In the genomic region with DNA sequence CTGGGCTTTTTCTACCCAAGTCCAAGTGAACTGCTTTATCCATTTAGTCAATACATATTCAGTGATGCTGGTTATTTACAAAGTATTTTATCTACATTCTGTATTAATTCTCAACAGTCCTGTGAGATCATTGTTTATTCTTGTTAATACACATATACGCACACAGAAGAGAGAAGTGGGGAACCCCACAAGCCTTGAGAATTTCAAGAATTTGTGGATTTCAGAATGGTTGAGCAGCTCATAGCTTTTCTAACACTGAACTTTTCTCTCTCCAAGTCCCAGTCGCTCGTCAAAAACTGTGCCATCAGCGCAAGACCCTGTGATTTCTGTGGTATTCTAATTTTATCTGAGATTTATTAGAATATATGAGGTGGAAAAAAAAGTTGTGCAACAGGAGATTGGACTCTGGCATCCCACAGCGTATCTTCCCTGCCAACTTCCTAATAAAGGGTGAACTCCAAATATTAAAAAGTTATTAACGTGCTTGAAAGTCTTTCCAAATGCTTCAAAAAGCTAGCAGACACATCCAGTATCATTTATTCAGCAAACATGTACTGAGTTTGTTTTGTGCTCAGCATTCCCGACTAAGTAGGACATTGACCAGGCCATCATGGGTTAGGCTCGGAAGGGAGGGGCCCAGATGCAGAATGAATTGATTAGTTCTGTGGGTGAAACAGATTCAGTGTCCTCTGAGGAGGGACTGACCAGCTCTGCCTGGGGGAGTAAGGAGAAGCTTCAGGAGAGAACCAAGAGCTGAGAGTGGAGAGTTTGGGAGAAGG, we compare ENCODE assay signal across 2 cellular contexts.
TF ChIP-seq lines count a peak whose summit lies in the region.

No MANE protein-coding gene starts in this region.

TF ChIP-seq in IMR-90, 13 proteins besides CTCF, POLR2A, EP300 and RAD21:
- no peak for TF ChIP-seq BHLHE40 (IDR thresholded peaks at IDR 0.05; ENCODE audit: low read depth, low read length)
- no peak for TF ChIP-seq SMC3 (IDR thresholded peaks at IDR 0.05; ENCODE audit: low read depth, low read length)
- TF ChIP-seq FOS (IDR thresholded peaks at IDR 0.05; ENCODE audit: low read depth, low read length): peak; percentile 32; the same call in 1 of the 2 replicates
- TF ChIP-seq CHD1 (IDR thresholded peaks at IDR 0.05; ENCODE audit: low read depth, low read length): no peak
- no peak for TF ChIP-seq RFX5 (IDR thresholded peaks at IDR 0.05; ENCODE audit: low read depth, low read length)
- peak; percentile 75 for TF ChIP-seq CEBPB (IDR thresholded peaks at IDR 0.05; ENCODE audit: low read depth, low read length)
- TF ChIP-seq, protein P1, sequence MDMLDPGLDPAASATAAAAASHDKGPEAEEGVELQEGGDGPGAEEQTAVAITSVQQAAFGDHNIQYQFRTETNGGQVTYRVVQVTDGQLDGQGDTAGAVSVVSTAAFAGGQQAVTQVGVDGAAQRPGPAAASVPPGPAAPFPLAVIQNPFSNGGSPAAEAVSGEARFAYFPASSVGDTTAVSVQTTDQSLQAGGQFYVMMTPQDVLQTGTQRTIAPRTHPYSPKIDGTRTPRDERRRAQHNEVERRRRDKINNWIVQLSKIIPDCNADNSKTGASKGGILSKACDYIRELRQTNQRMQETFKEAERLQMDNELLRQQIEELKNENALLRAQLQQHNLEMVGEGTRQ (IDR thresholded peaks at IDR 0.05; ENCODE audit: low read depth, low read length): no peak

TF ChIP-seq in H1, 55 proteins besides CTCF, POLR2A, EP300 and RAD21:
- no peak for TF ChIP-seq SIX5 (IDR thresholded peaks at IDR 0.05; ENCODE audit: low read depth, low read length)
- no peak for TF ChIP-seq SIN3A (conservative IDR thresholded peaks at IDR 0.05 in 1 of 2, IDR thresholded peaks at IDR 0.05 in 1 of 2; ENCODE audit: low read depth in 1 of 2, low read length in 2 of 2)
- no peak for TF ChIP-seq FOSL1 (IDR thresholded peaks at IDR 0.05; ENCODE audit: insufficient read depth, low read depth, low read length)
- TF ChIP-seq ASH2L (IDR thresholded peaks at IDR 0.05; ENCODE audit: low read length): no peak
- no peak for TF ChIP-seq RXRA (IDR thresholded peaks at IDR 0.05; ENCODE audit: insufficient read depth, low read depth, low read length)
- no peak for TF ChIP-seq JUN (IDR thresholded peaks at IDR 0.05; ENCODE audit: low read depth, low read length)
- TF ChIP-seq, protein P2, sequence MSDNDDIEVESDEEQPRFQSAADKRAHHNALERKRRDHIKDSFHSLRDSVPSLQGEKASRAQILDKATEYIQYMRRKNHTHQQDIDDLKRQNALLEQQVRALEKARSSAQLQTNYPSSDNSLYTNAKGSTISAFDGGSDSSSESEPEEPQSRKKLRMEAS (IDR thresholded peaks at IDR 0.05): no peak
- no peak for TF ChIP-seq CHD1 (IDR thresholded peaks at IDR 0.05; ENCODE audit: low read depth, low read length)
- no peak for TF ChIP-seq TEAD4 (IDR thresholded peaks at IDR 0.05; ENCODE audit: low read depth, low read length)
- no peak for TF ChIP-seq TBP (IDR thresholded peaks at IDR 0.05; ENCODE audit: low read depth, low read length)
- no peak for TF ChIP-seq POU5F1 (IDR thresholded peaks at IDR 0.05; ENCODE audit: low read depth, low read length)
- TF ChIP-seq NRF1 (IDR thresholded peaks at IDR 0.05; ENCODE audit: low read depth, low read length): no peak
- no peak for TF ChIP-seq CBX5 (IDR thresholded peaks at IDR 0.05; ENCODE audit: low read depth, low read length)
- TF ChIP-seq CEBPB (IDR thresholded peaks at IDR 0.05; ENCODE audit: low read depth, low read length): no peak
- no peak for TF ChIP-seq GABPA (IDR thresholded peaks at IDR 0.05; ENCODE audit: borderline replicate concordance, insufficient read depth, low read length)
